Comparison of ENCODE assay signal across 24 cellular contexts in genomic region chr6:28615955-28616747, GRCh38.
DNase-seq lines count a peak whose midpoint lies in the region; ATAC-seq and TF ChIP-seq lines count a peak whose summit lies in the region.
"Had no signal": no experiment of that assay in that cellular context is flagged by ENCODE, and none has a peak within 500 bp of the region (broad histone marks: within the 10 kb centered on the region; RNA-seq: fewer than 3 reads in every experiment).

No MANE protein-coding gene starts in this region.

- peak overlapping the region; percentile 82 for H3K27ac ChIP-seq in CD8-positive, alpha-beta memory T cell (ENCODE audit: low read depth, low read length)
- H3K27ac ChIP-seq in iPS DF 6.9 (ENCODE audit: low read length), result no peak overlapping the region
- H3K27ac ChIP-seq: BLaER1 treated with 17β-estradiol and CSF1 and Interleukin-3, amounts not matched to agents 10 nM and 100 nM; left ventricle myocardium inferior; neutrophil; VCaP had no signal

- no peak for DNase-seq in CD8-positive, alpha-beta memory T cell
- DNase-seq in HUDEP-2 (lab: John Stamatoyannopoulos, UW; ENCODE audit: unreplicated experiment in 76 of 76) (peak in 71 of 76 experiments; percentile 35 to 96 (median 81)), iPS DF 6.9 (ENCODE audit: low read depth, low spot score) (no peak), neural crest cell (ENCODE audit: low read depth, low spot score) (no peak), DMS153 (lab: John Stamatoyannopoulos, UW) (no peak), NCI-H524 (lab: John Stamatoyannopoulos, UW) (no peak), NCI-H146 (lab: John Stamatoyannopoulos, UW) (no peak)
- DNase-seq: ACHN; activated CD4-positive, alpha-beta T cell treated with anti-CD3 and anti-CD28 coated beads, Interleukin-2, amount 50 U/mL, for 1 hour; activated naive CD8-positive, alpha-beta T cell treated with anti-CD3 and anti-CD28 coated beads, Interleukin-2, amount 10 ng/mL, durations not matched to agents 7 days and 5 days; Calu3; cerebellar nuclear complex; foreskin fibroblast; hippocampal formation; Kasumi-1; left ventricle myocardium inferior; NCI-H187; NCI-H748 treated with DMSO at 0.1 percent for 48 hours; stimulated activated CD4-positive, alpha-beta T cell treated with anti-CD3 and anti-CD28 coated beads, Interleukin-4, amount 100 ng/mL, for 4 hours had no signal

- ATAC-seq in GM19324 (IDR thresholded peaks at IDR 0.05; ENCODE audit: low FRiP score, unreplicated experiment), result no peak
- ATAC-seq: SK-N-SH treated with all-trans-retinoic acid at 6 μM for 48 hours had no signal

- peak overlapping the region in 1 of 8 donors; percentile 46 for H3K27ac Mint-ChIP-seq in CD8-positive, alpha-beta memory T cell
- no peak overlapping the region for H3K27ac Mint-ChIP-seq in neural crest cell (ENCODE audit: unreplicated experiment)
- H3K27ac Mint-ChIP-seq: activated naive CD8-positive, alpha-beta T cell treated with anti-CD3 and anti-CD28 coated beads, Interleukin-2, amount 10 ng/mL, durations not matched to agents 7 days and 5 days had no signal

- H3K9me3 ChIP-seq in CD8-positive, alpha-beta memory T cell (ENCODE audit: low read length), result no peaks in the 10 kb centered on the region
- no peaks in the 10 kb centered on the region for H3K9me3 ChIP-seq in iPS DF 6.9 (ENCODE audit: control insufficient read depth, insufficient read depth, low read length)
- H3K9me3 ChIP-seq: left ventricle myocardium inferior, neutrophil had no signal

- WGBS in iPS DF 6.9 (ENCODE audit: insufficient coverage, insufficient read length), result no CpG with 5 or more reads among the region's 52 CpGs

- peaks cover 36 to 81% of the 10 kb centered on the region in 2 donors for H3K27me3 Mint-ChIP-seq in CD8-positive, alpha-beta memory T cell
- peaks cover 12% of the 10 kb centered on the region for H3K27me3 Mint-ChIP-seq in neural crest cell (ENCODE audit: low read depth)

- H3K4me3 ChIP-seq in CD8-positive, alpha-beta memory T cell (ENCODE audit: low read length), result no peak overlapping the region
- peak overlapping the region; percentile 5; the same call in 1 of the 2 replicates for H3K4me3 ChIP-seq in iPS DF 6.9 (ENCODE audit: low read length)
- H3K4me3 ChIP-seq: BLaER1 treated with 17β-estradiol and CSF1 and Interleukin-3, amounts not matched to agents 10 nM and 100 nM; left ventricle myocardium inferior had no signal

- H3K9me3 Mint-ChIP-seq in CD8-positive, alpha-beta memory T cell, result peaks cover 0 to 13% (median 6%) of the 10 kb centered on the region in 5 donors
- H3K9me3 Mint-ChIP-seq in neural crest cell, result peaks cover 2% of the 10 kb centered on the region

- H3K4me3 Mint-ChIP-seq in CD8-positive, alpha-beta memory T cell, result no peak overlapping the region
- H3K4me3 Mint-ChIP-seq in neural crest cell, result peak overlapping the region; percentile 49
- H3K4me3 Mint-ChIP-seq: activated naive CD8-positive, alpha-beta T cell treated with anti-CD3 and anti-CD28 coated beads, Interleukin-2, amount 10 ng/mL, durations not matched to agents 7 days and 5 days had no signal

- H3K4me1 Mint-ChIP-seq in CD8-positive, alpha-beta memory T cell, result no peaks in the 10 kb centered on the region
- H3K4me1 Mint-ChIP-seq in neural crest cell, result peaks cover 21% of the 10 kb centered on the region
- H3K4me1 Mint-ChIP-seq: activated naive CD8-positive, alpha-beta T cell treated with anti-CD3 and anti-CD28 coated beads, Interleukin-2, amount 10 ng/mL, durations not matched to agents 7 days and 5 days had no signal

- peaks cover 14% of the 10 kb centered on the region for H3K27me3 ChIP-seq in CD8-positive, alpha-beta memory T cell (ENCODE audit: insufficient read depth, low read length, poor library complexity, severe bottlenecking)
- H3K27me3 ChIP-seq in iPS DF 6.9 (ENCODE audit: control insufficient read depth, insufficient read depth, low read length), result no peaks in the 10 kb centered on the region

- no peaks in the 10 kb centered on the region for H3K36me3 ChIP-seq in CD8-positive, alpha-beta memory T cell (ENCODE audit: insufficient read depth, low read length)
- H3K36me3 ChIP-seq in iPS DF 6.9 (ENCODE audit: control insufficient read depth, insufficient read depth, low read length), result no peaks in the 10 kb centered on the region
- H3K36me3 ChIP-seq: BLaER1 treated with 17β-estradiol and CSF1 and Interleukin-3, amounts not matched to agents 10 nM and 100 nM; left ventricle myocardium inferior; neutrophil had no signal

- peaks cover 0 to 5% (median 2%) of the 10 kb centered on the region in 3 donors for H3K36me3 Mint-ChIP-seq in CD8-positive, alpha-beta memory T cell
- H3K36me3 Mint-ChIP-seq in neural crest cell (ENCODE audit: low read depth), result no peaks in the 10 kb centered on the region
- H3K36me3 Mint-ChIP-seq: activated naive CD8-positive, alpha-beta T cell treated with anti-CD3 and anti-CD28 coated beads, Interleukin-2, amount 10 ng/mL, durations not matched to agents 7 days and 5 days had no signal

- no peak for TF ChIP-seq CTCF in neural crest cell (conservative IDR thresholded peaks at IDR 0.05)

- POLR2A ChIA-PET in CD8-positive, alpha-beta memory T cell (lab: Charles Lee), result no interaction called here

- CTCF ChIA-PET in CD8-positive, alpha-beta memory T cell (lab: Charles Lee), result no interaction called here

- no peaks in the 10 kb centered on the region for H3K4me1 ChIP-seq in CD8-positive, alpha-beta memory T cell (ENCODE audit: insufficient read depth, low read length)
- H3K4me1 ChIP-seq in iPS DF 6.9 (ENCODE audit: control insufficient read depth, insufficient read depth, low read length), result no peaks in the 10 kb centered on the region
- H3K4me1 ChIP-seq: left ventricle myocardium inferior had no signal

Comparison
In these comparisons a context has a peak if more than half of its experiments do, and no peak if none do; other contexts are left out.
1. DNase-seq: peak in HUDEP-2 (71 of 76); none in CD8-positive, alpha-beta memory T cell (0 of 5), iPS DF 6.9 (single experiment), neural crest cell (single experiment), DMS153 (single experiment), NCI-H524 (0 of 2) and NCI-H146 (single experiment).